ENCODE assay signal across 16 cellular contexts in genomic region chr10:132994371-132994796, GRCh38. TPM values are rescaled to one million over a fixed set of nuclear protein-coding genes. Genes with fewer than 3 reads are reported as not detected.
DNase-seq lines count a peak whose midpoint lies in the region; ATAC-seq and TF ChIP-seq lines count a peak whose summit lies in the region.
"Had no signal": no experiment of that assay in that cellular context is flagged by ENCODE, and none has a peak within 500 bp of the region (broad histone marks: within the 10 kb centered on the region; RNA-seq: fewer than 3 reads in every experiment).

No MANE protein-coding gene starts in this region.

- H3K79me2 ChIP-seq in parathyroid adenoma, result no peaks in the 10 kb centered on the region

- no peaks in the 10 kb centered on the region for H3K9me3 ChIP-seq in SK-N-MC (ENCODE audit: low read depth, low read length)
- H3K9me3 ChIP-seq in gastroesophageal sphincter, result no peaks in the 10 kb centered on the region
- H3K9me3 ChIP-seq in parathyroid adenoma (ENCODE audit: control insufficient read depth, low read length), result no peaks in the 10 kb centered on the region
- H3K9me3 ChIP-seq: adrenal gland, Peyer's patch had no signal

- no peak overlapping the region for H3K9ac ChIP-seq in SK-N-MC (ENCODE audit: insufficient read length)
- no peak overlapping the region for H3K9ac ChIP-seq in parathyroid adenoma

- H3K36me3 ChIP-seq in SK-N-MC (ENCODE audit: insufficient read depth, low read length) (no peaks in the 10 kb centered on the region), gastroesophageal sphincter (no peaks in the 10 kb centered on the region), parathyroid adenoma (ENCODE audit: control insufficient read depth, insufficient read depth, low read length) (no peaks in the 10 kb centered on the region)
- H3K36me3 ChIP-seq: adrenal gland, Peyer's patch had no signal

- peaks cover 33% of the 10 kb centered on the region for H3K27me3 ChIP-seq in gastroesophageal sphincter
- H3K27me3 ChIP-seq in parathyroid adenoma (ENCODE audit: control insufficient read depth, insufficient read depth, low read length), result no peaks in the 10 kb centered on the region
- H3K27me3 ChIP-seq: adrenal gland, Peyer's patch had no signal

- DNase-seq in AG08396 (ENCODE audit: low spot score), result peak; percentile 71
- peak; percentile 14 for DNase-seq in SK-N-MC (ENCODE audit: low read depth, low spot score)
- DNase-seq in activated gamma-delta T cell (lab: John Stamatoyannopoulos, UW), result no peak
- DNase-seq in GM20000 (ENCODE audit: low spot score), result no peak
- DNase-seq: H9, KBM-7, NCI-H226, Peyer's patch, T-helper 9 cell, trophoblast cell had no signal

- 9% methylated on average over 10 of the region's 24 CpGs; no CpG with 5 or more reads in 1 of the 2 donors for WGBS in gastroesophageal sphincter (ENCODE audit: low coverage in 1 of 2), 2 donors

- H3K4me3 ChIP-seq in SK-N-MC (no peak overlapping the region), gastroesophageal sphincter (peak overlapping the region; percentile 12 to 45), parathyroid adenoma (ENCODE audit: low read depth, low read length) (peak overlapping the region; percentile 62)

- no peak for TF ChIP-seq POLR2A in gastroesophageal sphincter (IDR thresholded peaks at IDR 0.05)

- H3K27ac ChIP-seq in SK-N-MC, result no peak overlapping the region
- no peak overlapping the region for H3K27ac ChIP-seq in gastroesophageal sphincter
- H3K27ac ChIP-seq in parathyroid adenoma, result no peak overlapping the region
- H3K27ac ChIP-seq: adrenal gland, C4-2B, Peyer's patch had no signal

- ATAC-seq in gastroesophageal sphincter (no peak), GM21723 (IDR thresholded peaks at IDR 0.05; ENCODE audit: unreplicated experiment) (no peak), HG03439 (IDR thresholded peaks at IDR 0.05; ENCODE audit: unreplicated experiment) (no peak)

- no peak for TF ChIP-seq EP300 in gastroesophageal sphincter (IDR thresholded peaks at IDR 0.05)

- TF ChIP-seq CTCF in gastroesophageal sphincter (IDR thresholded peaks at IDR 0.05) (no peak), parathyroid adenoma (IDR thresholded peaks at IDR 0.05) (no peak), GM20000 (IDR thresholded peaks at IDR 0.05; ENCODE audit: extremely low read depth, missing control alignments) (no peak)

- no peaks in the 10 kb centered on the region for H3K4me1 ChIP-seq in gastroesophageal sphincter
- no peaks in the 10 kb centered on the region for H3K4me1 ChIP-seq in parathyroid adenoma
- H3K4me1 ChIP-seq: adrenal gland, Peyer's patch had no signal

- H2AFZ ChIP-seq in parathyroid adenoma, result peak overlapping the region; percentile 11

- H3K4me2 ChIP-seq in parathyroid adenoma (ENCODE audit: low read length), result peak overlapping the region; percentile 83

RNA-seq across cellular contexts. Expression of gene CFAP46, which starts 52.0 kb away (rescaled TPM):
- total RNA-seq in gastroesophageal sphincter, result 1 to 10 TPM in 1 of 4 donors, under 1 TPM in 2, not detected in 1; 0.27 to 2.2 (median 0.30) TPM
- total RNA-seq: Peyer's patch had no signal

Comparison
In these comparisons a context has a peak if more than half of its experiments do, and no peak if none do; other contexts are left out.
1. DNase-seq: peak in AG08396 (single experiment) and SK-N-MC (single experiment); none in activated gamma-delta T cell (single experiment) and GM20000 (single experiment).